20 cellular contexts compared by ENCODE assay signal in genomic region chr6:36725581-36725980, GRCh38. TPM values are rescaled to one million over a fixed set of nuclear protein-coding genes. Genes with fewer than 3 reads are reported as not detected.
"Had no signal": no experiment of that assay in that cellular context is flagged by ENCODE, and none has a peak within 500 bp of the region (broad histone marks: within the 10 kb centered on the region; RNA-seq: fewer than 3 reads in every experiment).

No MANE protein-coding gene starts in this region.

- H3K36me3 Mint-ChIP-seq: activated CD4-positive, alpha-beta memory T cell treated with anti-CD3 and anti-CD28 coated beads for 36 hours; activated naive CD4-positive, alpha-beta T cell treated with anti-CD3 and anti-CD28 coated beads, Interleukin-2, amount 10 ng/mL, durations not matched to agents 7 days and 5 days had no signal

- H3K79me2 ChIP-seq: hepatocyte had no signal

- FAIRE-seq: kidney had no signal

- H2AFZ ChIP-seq: hepatocyte had no signal

- H3K4me2 ChIP-seq: hepatocyte had no signal

- H3K27me3 Mint-ChIP-seq: activated CD4-positive, alpha-beta memory T cell treated with anti-CD3 and anti-CD28 coated beads for 36 hours; central memory CD8-positive, alpha-beta T cell had no signal

- H3K4me3 Mint-ChIP-seq: activated CD4-positive, alpha-beta memory T cell treated with anti-CD3 and anti-CD28 coated beads for 36 hours; activated naive CD4-positive, alpha-beta T cell treated with anti-CD3 and anti-CD28 coated beads, Interleukin-2, amount 10 ng/mL, durations not matched to agents 7 days and 5 days; activated T-helper 1 cell treated with anti-CD3 and anti-CD28 coated beads, Interleukin-12 subunit alpha, Interleukin-12 subunit beta, Interleukin-2, Interleukin-4 antibody, amounts not matched to agents 30 ng/mL and 10 ng/mL and 1 ng/mL, durations not matched to agents 14 hours and 24 hours and 36 hours; central memory CD8-positive, alpha-beta T cell had no signal

- H3K9me3 ChIP-seq: body of pancreas, gastroesophageal sphincter, psoas muscle, tibial artery, vagina had no signal

- H3K27ac ChIP-seq: body of pancreas, gastroesophageal sphincter, hepatocyte, psoas muscle, tibial artery, vagina had no signal

- DNase-seq: activated CD4-positive, alpha-beta memory T cell treated with anti-CD3 and anti-CD28 coated beads for 36 hours; activated CD8-positive, alpha-beta memory T cell treated with anti-CD3 and anti-CD28 coated beads, Interleukin-2, amount 50 U/mL, for 4 hours; activated naive CD4-positive, alpha-beta T cell treated with anti-CD3 and anti-CD28 coated beads, Interleukin-2, amount 10 ng/mL, durations not matched to agents 7 days and 5 days; amniotic stem cell; body of pancreas; dermis blood vessel endothelial cell; kidney; left ventricle myocardium superior; nucleus accumbens; stimulated activated CD4-positive, alpha-beta T cell treated with anti-CD3 and anti-CD28 coated beads, Interleukin-2, amount 100 ng/mL, for 48 hours; T-helper 9 cell; tibial artery had no signal

- ATAC-seq: body of pancreas, gastroesophageal sphincter, psoas muscle had no signal

- H3K36me3 ChIP-seq: gastroesophageal sphincter, tibial artery, vagina had no signal

- H3K4me1 ChIP-seq: body of pancreas, psoas muscle, vagina had no signal

- H3K27me3 ChIP-seq: body of pancreas, gastroesophageal sphincter, hepatocyte, tibial artery, vagina had no signal

- H3K9me3 Mint-ChIP-seq: activated CD4-positive, alpha-beta memory T cell treated with anti-CD3 and anti-CD28 coated beads for 36 hours; activated naive CD4-positive, alpha-beta T cell treated with anti-CD3 and anti-CD28 coated beads, Interleukin-2, amount 10 ng/mL, durations not matched to agents 7 days and 5 days; activated T-helper 1 cell treated with anti-CD3 and anti-CD28 coated beads, Interleukin-12 subunit alpha, Interleukin-12 subunit beta, Interleukin-2, Interleukin-4 antibody, amounts not matched to agents 30 ng/mL and 10 ng/mL and 1 ng/mL, durations not matched to agents 14 hours and 24 hours and 36 hours; central memory CD8-positive, alpha-beta T cell had no signal

- H3K4me3 ChIP-seq: body of pancreas, gastroesophageal sphincter, hepatocyte, psoas muscle, tibial artery, vagina had no signal

- H3K27ac Mint-ChIP-seq: activated CD4-positive, alpha-beta memory T cell treated with anti-CD3 and anti-CD28 coated beads for 36 hours; activated naive CD4-positive, alpha-beta T cell treated with anti-CD3 and anti-CD28 coated beads, Interleukin-2, amount 10 ng/mL, durations not matched to agents 7 days and 5 days; activated T-helper 1 cell treated with anti-CD3 and anti-CD28 coated beads, Interleukin-12 subunit alpha, Interleukin-12 subunit beta, Interleukin-2, Interleukin-4 antibody, amounts not matched to agents 30 ng/mL and 10 ng/mL and 1 ng/mL, durations not matched to agents 14 hours and 24 hours and 36 hours had no signal

RNA-seq across cellular contexts. Expression of gene RAB44, which starts 28.0 kb away (rescaled TPM):
- total RNA-seq: epithelial cell of proximal tubule, hepatocyte, myocyte had no signal
- polyA plus RNA-seq: hepatocyte had no signal
